Comparison of ENCODE assay signal across 9 cellular contexts in genomic region chr6:53615633-53616449, GRCh38. TPM values are rescaled to one million over a fixed set of nuclear protein-coding genes. Genes with fewer than 3 reads are reported as not detected.
A peak's percentile ranks its signal among the peaks of the same experiment; 100 is the strongest.
DNase-seq lines count a peak whose midpoint lies in the region; ATAC-seq, FAIRE-seq and TF ChIP-seq lines count a peak whose summit lies in the region.
"Had no signal": no experiment of that assay in that cellular context is flagged by ENCODE, and none has a peak within 500 bp of the region (broad histone marks: within the 10 kb centered on the region; RNA-seq: fewer than 3 reads in every experiment).

No MANE protein-coding gene starts in this region.

- H3K4me1 ChIP-seq in GM23338 (ENCODE audit: insufficient read depth) (peaks cover 22% of the 10 kb centered on the region), esophagus (ENCODE audit: control insufficient read depth in 2 of 2, insufficient read depth in 2 of 2, low read length in 1 of 2) (peaks cover 0 to 7% of the 10 kb centered on the region in 2 donors)

- no peak overlapping the region for H3K4me3 Mint-ChIP-seq in GM23338
- H3K4me3 Mint-ChIP-seq in progenitor cell of endocrine pancreas (ENCODE audit: low read depth), result no peak overlapping the region

- H3K36me3 Mint-ChIP-seq in GM23338 (ENCODE audit: low read depth) (no peaks in the 10 kb centered on the region), progenitor cell of endocrine pancreas (ENCODE audit: insufficient read depth) (no peaks in the 10 kb centered on the region)

- peaks cover 10% of the 10 kb centered on the region; the same call in 1 of the 2 replicates for H3K9me2 ChIP-seq in GM23338 (ENCODE audit: insufficient read depth)

- H3K27ac ChIP-seq in GM23338 (ENCODE audit: low read depth), result no peak overlapping the region
- peak overlapping the region; percentile 92 to 93 for H3K27ac ChIP-seq in esophagus (ENCODE audit: low read depth in 2 of 2, low read length in 1 of 2)

- H2AFZ ChIP-seq in GM23338, result peak overlapping the region; percentile 97

- H3K9me3 ChIP-seq in esophagus (ENCODE audit: control insufficient read depth in 2 of 2, insufficient read depth in 1 of 2, low read depth in 1 of 2, low read length in 1 of 2), result no peaks in the 10 kb centered on the region

- no peak for FAIRE-seq in D721Med (lab: Jason Lieb, UNC)

- H3K4me3 ChIP-seq in GM23338, result no peak overlapping the region
- no peak overlapping the region for H3K4me3 ChIP-seq in esophagus (ENCODE audit: low read depth in 1 of 2, low read length in 2 of 2)

- H3K36me3 ChIP-seq in GM23338 (ENCODE audit: insufficient read depth) (no peaks in the 10 kb centered on the region), esophagus (ENCODE audit: control insufficient read depth in 2 of 2, insufficient read depth in 2 of 2, low read length in 1 of 2) (no peaks in the 10 kb centered on the region)

- DNase-seq in GM23338 (ENCODE audit: low spot score), result peak; percentile 13
- peak; percentile 67 for DNase-seq in NOMO-1 treated with DMSO at 0.1 percent for 48 hours (lab: John Stamatoyannopoulos, UW; ENCODE audit: unreplicated experiment)
- no peak for DNase-seq in progenitor cell of endocrine pancreas (ENCODE audit: low spot score, unreplicated experiment)
- no peak for DNase-seq in NCI-H446 (lab: John Stamatoyannopoulos, UW)
- DNase-seq in D721Med (ENCODE audit: insufficient read length, low spot score), result no peak
- no peak for DNase-seq in activated gamma-delta T cell treated with Interleukin-2 at 50 U/mL for 16 hours
- DNase-seq: NCI-H187 had no signal

- TF ChIP-seq CTCF in GM23338 (conservative IDR thresholded peaks at IDR 0.05; ENCODE audit: low read depth in 2 of 2) (no peak), progenitor cell of endocrine pancreas (IDR thresholded peaks at IDR 0.05; ENCODE audit: unreplicated experiment) (no peak), D721Med (IDR thresholded peaks at IDR 0.05; ENCODE audit: insufficient read depth, missing control alignments) (no peak)

- no peaks in the 10 kb centered on the region for H3F3A ChIP-seq in GM23338 (replicated peaks; ENCODE audit: low read depth)

- 37 to 44% methylated on average over 8 of the region's 8 CpGs for WGBS in esophagus, 2 donors

- H3K27me3 ChIP-seq in GM23338 (ENCODE audit: insufficient read depth), result no peaks in the 10 kb centered on the region
- H3K27me3 ChIP-seq in esophagus (ENCODE audit: control insufficient read depth in 1 of 2, insufficient read depth in 2 of 2, low read length in 2 of 2), result no peaks in the 10 kb centered on the region

- no peaks in the 10 kb centered on the region for H3K9me3 Mint-ChIP-seq in GM23338
- H3K9me3 Mint-ChIP-seq in progenitor cell of endocrine pancreas (ENCODE audit: low read depth), result peaks cover 4% of the 10 kb centered on the region

- H3K27ac Mint-ChIP-seq in GM23338, result peak overlapping the region; percentile 87
- peak overlapping the region; percentile 81 for H3K27ac Mint-ChIP-seq in progenitor cell of endocrine pancreas

- peaks cover 2% of the 10 kb centered on the region for H3K27me3 Mint-ChIP-seq in GM23338 (ENCODE audit: insufficient read depth, low read depth, poor library complexity)
- no peaks in the 10 kb centered on the region for H3K27me3 Mint-ChIP-seq in progenitor cell of endocrine pancreas

- no peak overlapping the region for H3K4me2 ChIP-seq in GM23338

- H3K79me2 ChIP-seq in GM23338 (replicated peaks; ENCODE audit: insufficient read depth), result no peaks in the 10 kb centered on the region

- H3K4me1 Mint-ChIP-seq in GM23338 (peaks cover 25% of the 10 kb centered on the region), progenitor cell of endocrine pancreas (ENCODE audit: low read depth) (peaks cover 18% of the 10 kb centered on the region)

- H4K20me1 ChIP-seq in GM23338 (replicated peaks; ENCODE audit: insufficient read depth), result no peaks in the 10 kb centered on the region

- ATAC-seq in GM23338 (no peak), HG03280 (IDR thresholded peaks at IDR 0.05; ENCODE audit: unreplicated experiment) (no peak)

TF ChIP-seq in GM23338, 12 proteins besides CTCF, POLR2A, EP300 and RAD21:
- TF ChIP-seq ZNF114 (CRISPR knock-in tag; IDR thresholded peaks at IDR 0.05), result no peak
- TF ChIP-seq NANOG (IDR thresholded peaks at IDR 0.05; ENCODE audit: borderline replicate concordance), result no peak
- TF ChIP-seq, protein P1, sequence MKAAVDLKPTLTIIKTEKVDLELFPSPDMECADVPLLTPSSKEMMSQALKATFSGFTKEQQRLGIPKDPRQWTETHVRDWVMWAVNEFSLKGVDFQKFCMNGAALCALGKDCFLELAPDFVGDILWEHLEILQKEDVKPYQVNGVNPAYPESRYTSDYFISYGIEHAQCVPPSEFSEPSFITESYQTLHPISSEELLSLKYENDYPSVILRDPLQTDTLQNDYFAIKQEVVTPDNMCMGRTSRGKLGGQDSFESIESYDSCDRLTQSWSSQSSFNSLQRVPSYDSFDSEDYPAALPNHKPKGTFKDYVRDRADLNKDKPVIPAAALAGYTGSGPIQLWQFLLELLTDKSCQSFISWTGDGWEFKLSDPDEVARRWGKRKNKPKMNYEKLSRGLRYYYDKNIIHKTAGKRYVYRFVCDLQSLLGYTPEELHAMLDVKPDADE (IDR thresholded peaks at IDR 0.05), result no peak
- TF ChIP-seq, protein P2, sequence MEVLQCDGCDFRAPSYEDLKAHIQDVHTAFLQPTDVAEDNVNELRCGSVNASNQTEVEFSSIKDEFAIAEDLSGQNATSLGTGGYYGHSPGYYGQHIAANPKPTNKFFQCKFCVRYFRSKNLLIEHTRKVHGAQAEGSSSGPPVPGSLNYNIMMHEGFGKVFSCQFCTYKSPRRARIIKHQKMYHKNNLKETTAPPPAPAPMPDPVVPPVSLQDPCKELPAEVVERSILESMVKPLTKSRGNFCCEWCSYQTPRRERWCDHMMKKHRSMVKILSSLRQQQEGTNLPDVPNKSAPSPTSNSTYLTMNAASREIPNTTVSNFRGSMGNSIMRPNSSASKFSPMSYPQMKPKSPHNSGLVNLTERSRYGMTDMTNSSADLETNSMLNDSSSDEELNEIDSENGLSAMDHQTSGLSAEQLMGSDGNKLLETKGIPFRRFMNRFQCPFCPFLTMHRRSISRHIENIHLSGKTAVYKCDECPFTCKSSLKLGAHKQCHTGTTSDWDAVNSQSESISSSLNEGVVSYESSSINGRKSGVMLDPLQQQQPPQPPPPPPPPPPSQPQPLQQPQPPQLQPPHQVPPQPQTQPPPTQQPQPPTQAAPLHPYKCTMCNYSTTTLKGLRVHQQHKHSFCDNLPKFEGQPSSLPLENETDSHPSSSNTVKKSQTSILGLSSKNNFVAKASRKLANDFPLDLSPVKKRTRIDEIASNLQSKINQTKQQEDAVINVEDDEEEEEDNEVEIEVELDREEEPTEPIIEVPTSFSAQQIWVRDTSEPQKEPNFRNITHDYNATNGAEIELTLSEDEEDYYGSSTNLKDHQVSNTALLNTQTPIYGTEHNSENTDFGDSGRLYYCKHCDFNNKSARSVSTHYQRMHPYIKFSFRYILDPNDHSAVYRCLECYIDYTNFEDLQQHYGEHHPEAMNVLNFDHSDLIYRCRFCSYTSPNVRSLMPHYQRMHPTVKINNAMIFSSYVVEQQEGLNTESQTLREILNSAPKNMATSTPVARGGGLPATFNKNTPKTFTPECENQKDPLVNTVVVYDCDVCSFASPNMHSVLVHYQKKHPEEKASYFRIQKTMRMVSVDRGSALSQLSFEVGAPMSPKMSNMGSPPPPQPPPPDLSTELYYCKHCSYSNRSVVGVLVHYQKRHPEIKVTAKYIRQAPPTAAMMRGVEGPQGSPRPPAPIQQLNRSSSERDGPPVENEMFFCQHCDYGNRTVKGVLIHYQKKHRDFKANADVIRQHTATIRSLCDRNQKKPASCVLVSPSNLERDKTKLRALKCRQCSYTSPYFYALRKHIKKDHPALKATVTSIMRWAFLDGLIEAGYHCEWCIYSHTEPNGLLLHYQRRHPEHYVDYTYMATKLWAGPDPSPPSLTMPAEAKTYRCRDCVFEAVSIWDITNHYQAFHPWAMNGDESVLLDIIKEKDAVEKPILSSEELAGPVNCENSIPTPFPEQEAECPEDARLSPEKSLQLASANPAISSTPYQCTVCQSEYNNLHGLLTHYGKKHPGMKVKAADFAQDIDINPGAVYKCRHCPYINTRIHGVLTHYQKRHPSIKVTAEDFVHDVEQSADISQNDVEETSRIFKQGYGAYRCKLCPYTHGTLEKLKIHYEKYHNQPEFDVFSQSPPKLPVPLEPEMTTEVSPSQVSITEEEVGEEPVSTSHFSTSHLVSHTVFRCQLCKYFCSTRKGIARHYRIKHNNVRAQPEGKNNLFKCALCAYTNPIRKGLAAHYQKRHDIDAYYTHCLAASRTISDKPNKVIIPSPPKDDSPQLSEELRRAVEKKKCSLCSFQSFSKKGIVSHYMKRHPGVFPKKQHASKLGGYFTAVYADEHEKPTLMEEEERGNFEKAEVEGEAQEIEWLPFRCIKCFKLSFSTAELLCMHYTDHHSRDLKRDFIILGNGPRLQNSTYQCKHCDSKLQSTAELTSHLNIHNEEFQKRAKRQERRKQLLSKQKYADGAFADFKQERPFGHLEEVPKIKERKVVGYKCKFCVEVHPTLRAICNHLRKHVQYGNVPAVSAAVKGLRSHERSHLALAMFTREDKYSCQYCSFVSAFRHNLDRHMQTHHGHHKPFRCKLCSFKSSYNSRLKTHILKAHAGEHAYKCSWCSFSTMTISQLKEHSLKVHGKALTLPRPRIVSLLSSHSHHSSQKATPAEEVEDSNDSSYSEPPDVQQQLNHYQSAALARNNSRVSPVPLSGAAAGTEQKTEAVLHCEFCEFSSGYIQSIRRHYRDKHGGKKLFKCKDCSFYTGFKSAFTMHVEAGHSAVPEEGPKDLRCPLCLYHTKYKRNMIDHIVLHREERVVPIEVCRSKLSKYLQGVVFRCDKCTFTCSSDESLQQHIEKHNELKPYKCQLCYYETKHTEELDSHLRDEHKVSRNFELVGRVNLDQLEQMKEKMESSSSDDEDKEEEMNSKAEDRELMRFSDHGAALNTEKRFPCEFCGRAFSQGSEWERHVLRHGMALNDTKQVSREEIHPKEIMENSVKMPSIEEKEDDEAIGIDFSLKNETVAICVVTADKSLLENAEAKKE (CRISPR knock-in tag; IDR thresholded peaks at IDR 0.05), result no peak
- no peak for TF ChIP-seq POLR2AphosphoS5 (IDR thresholded peaks at IDR 0.05; ENCODE audit: low read depth)
- TF ChIP-seq CREB1 (CRISPR knock-in tag; IDR thresholded peaks at IDR 0.05; ENCODE audit: low read depth), result no peak
- no peak for TF ChIP-seq JUNB (IDR thresholded peaks at IDR 0.05; ENCODE audit: unreplicated experiment)

RNA-seq across cellular contexts. Expression of gene KLHL31, which starts 49.7 kb away (rescaled TPM):
- 0.47 and 0.87 TPM in 2 replicates for total RNA-seq in GM23338 (2014; rRNA removed; shearing (Covaris generic))
- polyA plus RNA-seq in GM23338 (2016; fragmentation: Nextera tagmentation; extraction: Ambion mirVana) (0.37 and 0.57 TPM in 2 replicates), esophagus (under 1 TPM; 0.09 to 0.41 TPM)
- 0.84 and 1.3 TPM in 2 replicates for total RNA-seq in progenitor cell of endocrine pancreas

Comparison
In these comparisons a context has a peak if more than half of its experiments do, and no peak if none do; other contexts are left out.
1. DNase-seq: peak in GM23338 (single experiment) and NOMO-1 treated with DMSO at 0.1 percent for 48 hours (single experiment); none in progenitor cell of endocrine pancreas (single experiment), NCI-H446 (0 of 2), D721Med (single experiment) and activated gamma-delta T cell treated with Interleukin-2 at 50 U/mL for 16 hours (single experiment).